24 cellular contexts compared by ENCODE assay signal in genomic region chr18:73235921-73236320, GRCh38.
DNase-seq lines count a peak whose midpoint lies in the region; TF ChIP-seq lines count a peak whose summit lies in the region.
"Had no signal": no experiment of that assay in that cellular context is flagged by ENCODE, and none has a peak within 500 bp of the region (broad histone marks: within the 10 kb centered on the region; RNA-seq: fewer than 3 reads in every experiment).

No MANE protein-coding gene starts in this region.

- H3K9me3 ChIP-seq in mammary epithelial cell (replicated peaks; ENCODE audit: insufficient read depth, low read length) (no peaks in the 10 kb centered on the region), mesodermal cell (ENCODE audit: control insufficient read depth, low read length) (no peaks in the 10 kb centered on the region)
- H3K9me3 ChIP-seq in CD4-positive, alpha-beta memory T cell (ENCODE audit: control insufficient read depth in 1 of 2, low read length in 2 of 2): no peaks in the 10 kb centered on the region
- H3K9me3 ChIP-seq: neutrophil, psoas muscle had no signal

- BruUV-seq in Calu3 (replicated peaks; lab: Mats Ljungman, UMichigan) (no TSS peak), mammary epithelial cell (replicated peaks; lab: Mats Ljungman, UMichigan) (TSS peak; percentile 97)

- no peaks in the 10 kb centered on the region for H3K36me3 Mint-ChIP-seq in Calu3 (ENCODE audit: insufficient read depth, unreplicated experiment)
- H3K36me3 Mint-ChIP-seq in CD4-positive, alpha-beta memory T cell: no peaks in the 10 kb centered on the region

- H3K4me3 ChIP-seq in mammary epithelial cell (replicated peaks in 1 of 3; ENCODE audit: insufficient read depth in 1 of 3, low read depth in 2 of 3, low read length in 3 of 3) (no peak overlapping the region), mesodermal cell (ENCODE audit: extremely low read depth, insufficient read depth, low read length, poor library complexity, severe bottlenecking) (no peak overlapping the region)
- no peak overlapping the region for H3K4me3 ChIP-seq in CD4-positive, alpha-beta memory T cell (ENCODE audit: low read length in 2 of 2)
- H3K4me3 ChIP-seq: psoas muscle, skin epidermis had no signal

- TF ChIP-seq CTCF in Calu3 (IDR thresholded peaks at IDR 0.05; ENCODE audit: unreplicated experiment): no peak
- TF ChIP-seq CTCF in mammary epithelial cell (conservative IDR thresholded peaks at IDR 0.05 in 1 of 2, IDR thresholded peaks at IDR 0.05 in 1 of 2; ENCODE audit: extremely low read depth in 1 of 2, insufficient read depth in 1 of 2, low read depth in 1 of 2, low read length in 2 of 2): no peak

- dilution Hi-C loops in mammary epithelial cell (cut with HindIII; ENCODE audit: low sequenced_read_pairs): no loop called here

- H3K79me2 ChIP-seq in mammary epithelial cell (ENCODE audit: insufficient read depth, low read length): no peaks in the 10 kb centered on the region

- POLR2A ChIA-PET in CD4-positive, alpha-beta memory T cell (lab: Charles Lee; ENCODE audit: partially characterized antibody): no interaction called here

- CTCF ChIA-PET in Calu3 (lab: Charles Lee) (interaction anchor here (0.6 kb wide), 1 partner anchor 819 kb away, joined by 3 read pairs; no protein-coding TSS in a partner anchor), mammary epithelial cell (lab: Charles Lee; ENCODE audit: low non-redundant PET) (no interaction called here)
- CTCF ChIA-PET in CD4-positive, alpha-beta memory T cell (lab: Charles Lee; ENCODE audit: partially characterized antibody): no interaction called here

- peaks cover 15% of the 10 kb centered on the region for H3K4me1 Mint-ChIP-seq in Calu3 (ENCODE audit: low read depth, unreplicated experiment)
- no peaks in the 10 kb centered on the region for H3K4me1 Mint-ChIP-seq in CD4-positive, alpha-beta memory T cell
- H3K4me1 Mint-ChIP-seq: activated CD4-positive, alpha-beta T cell treated with anti-CD3 and anti-CD28 coated beads, Interleukin-2, amount 10 ng/mL, durations not matched to agents 24 days and 14 days had no signal

- no peaks in the 10 kb centered on the region for H3K36me3 ChIP-seq in mammary epithelial cell (ENCODE audit: insufficient read depth, low read length)
- H3K36me3 ChIP-seq in mesodermal cell (ENCODE audit: control insufficient read depth, insufficient read depth, low read length): no peaks in the 10 kb centered on the region
- no peaks in the 10 kb centered on the region for H3K36me3 ChIP-seq in CD4-positive, alpha-beta memory T cell (ENCODE audit: insufficient read depth, low read length)
- H3K36me3 ChIP-seq: neutrophil, WERI-Rb-1 had no signal

- no peak for DNase-seq in Calu3
- peak; percentile 1 for DNase-seq in HT1080 (ENCODE audit: low read depth)
- peak; percentile 24 for DNase-seq in mammary epithelial cell
- no peak for DNase-seq in CD4-positive, alpha-beta memory T cell
- DNase-seq in NCI-H187 treated with DMSO at 0.1 percent for 48 hours (lab: John Stamatoyannopoulos, UW): no peak
- DNase-seq in CD1c-positive myeloid dendritic cell (ENCODE audit: extremely low spot score): no peak
- DNase-seq: activated CD4-positive, alpha-beta T cell treated with anti-CD3 and anti-CD28 coated beads, Interleukin-2, amount 10 ng/mL, durations not matched to agents 24 days and 14 days; activated naive CD4-positive, alpha-beta T cell; activated T-cell treated with anti-CD3 and anti-CD28 coated beads, Interleukin-2, amount 50 U/mL, for 4 hours; C1 segment of cervical spinal cord; GDM1; head of caudate nucleus; KBM-7; left cardiac atrium; NCI-H146; NCI-H69; psoas muscle; stimulated activated CD4-positive, alpha-beta T cell treated with anti-CD3 and anti-CD28 coated beads, Interleukin-2, amount 100 ng/mL, for 24 hours; WERI-Rb-1 had no signal

- no peaks in the 10 kb centered on the region for H3K27me3 Mint-ChIP-seq in Calu3 (ENCODE audit: unreplicated experiment)
- no peaks in the 10 kb centered on the region for H3K27me3 Mint-ChIP-seq in CD4-positive, alpha-beta memory T cell
- H3K27me3 Mint-ChIP-seq: activated CD4-positive, alpha-beta T cell treated with anti-CD3 and anti-CD28 coated beads, Interleukin-2, amount 10 ng/mL, durations not matched to agents 24 days and 14 days; dendritic cell treated with granulocyte-macrophage colony-stimulating factor and Interleukin-4, amounts not matched to agents 40 ng/mL and 50 ng/mL, for 4 days had no signal

- H3K4me1 ChIP-seq in mammary epithelial cell (ENCODE audit: insufficient read depth, low read length) (peaks cover 14% of the 10 kb centered on the region), mesodermal cell (ENCODE audit: control insufficient read depth, insufficient read depth, low read length, poor library complexity, severe bottlenecking) (peaks cover 10% of the 10 kb centered on the region)
- H3K4me1 ChIP-seq in CD4-positive, alpha-beta memory T cell (ENCODE audit: insufficient read depth, low read length): no peaks in the 10 kb centered on the region
- H3K4me1 ChIP-seq: psoas muscle had no signal

- in situ Hi-C loops in mammary epithelial cell (cut with MboI; ENCODE audit: low sequenced_read_pairs in 2 of 2): no loop called here

- no peak overlapping the region for H3K9ac ChIP-seq in mammary epithelial cell (ENCODE audit: insufficient read depth, low read length)

- H2AFZ ChIP-seq in mammary epithelial cell (ENCODE audit: low read depth, low read length): peak overlapping the region; percentile 53

- H3K9me3 Mint-ChIP-seq in Calu3 (ENCODE audit: low read depth, unreplicated experiment): peaks cover 2% of the 10 kb centered on the region
- peaks cover 0 to 20% (median 6%) of the 10 kb centered on the region in 8 donors for H3K9me3 Mint-ChIP-seq in CD4-positive, alpha-beta memory T cell
- H3K9me3 Mint-ChIP-seq: activated CD4-positive, alpha-beta T cell treated with anti-CD3 and anti-CD28 coated beads, Interleukin-2, amount 10 ng/mL, durations not matched to agents 24 days and 14 days; dendritic cell treated with granulocyte-macrophage colony-stimulating factor and Interleukin-4, amounts not matched to agents 40 ng/mL and 50 ng/mL, for 4 days had no signal

- H3K27ac Mint-ChIP-seq in Calu3 (ENCODE audit: unreplicated experiment): peak overlapping the region; percentile 92
- H3K27ac Mint-ChIP-seq in CD4-positive, alpha-beta memory T cell: peak overlapping the region in 1 of 7 donors; percentile 11
- H3K27ac Mint-ChIP-seq: activated CD4-positive, alpha-beta T cell treated with anti-CD3 and anti-CD28 coated beads, Interleukin-2, amount 10 ng/mL, durations not matched to agents 24 days and 14 days; dendritic cell treated with granulocyte-macrophage colony-stimulating factor and Interleukin-4, amounts not matched to agents 40 ng/mL and 50 ng/mL, for 4 days; T-helper 2 cell treated with Interferon-gamma antibody and Interleukin-4, amounts not matched to agents 5 μg/mL and 100 μg/mL, for 36 hours had no signal

- no peak overlapping the region for H3K4me3 Mint-ChIP-seq in Calu3 (ENCODE audit: low read depth, unreplicated experiment)
- no peak overlapping the region for H3K4me3 Mint-ChIP-seq in CD4-positive, alpha-beta memory T cell
- H3K4me3 Mint-ChIP-seq: activated CD4-positive, alpha-beta T cell treated with anti-CD3 and anti-CD28 coated beads, Interleukin-2, amount 10 ng/mL, durations not matched to agents 24 days and 14 days; activated T-cell treated with anti-CD3 and anti-CD28 coated beads, Interleukin-2, amount 50 U/mL, for 4 hours; dendritic cell treated with granulocyte-macrophage colony-stimulating factor and Interleukin-4, amounts not matched to agents 40 ng/mL and 50 ng/mL, for 4 days; T-helper 2 cell treated with Interferon-gamma antibody and Interleukin-4, amounts not matched to agents 5 μg/mL and 100 μg/mL, for 36 hours had no signal

- H3K27me3 ChIP-seq in mammary epithelial cell (ENCODE audit: insufficient read depth, low read length): no peaks in the 10 kb centered on the region
- H3K27me3 ChIP-seq in CD4-positive, alpha-beta memory T cell (ENCODE audit: insufficient read depth, low read length): no peaks in the 10 kb centered on the region
- H3K27me3 ChIP-seq: neutrophil had no signal

- H3K27ac ChIP-seq in mammary epithelial cell (ENCODE audit: insufficient read depth, low read depth, low read length) (peak overlapping the region; percentile 82), mesodermal cell (ENCODE audit: low read depth, low read length, severe bottlenecking) (peak overlapping the region; percentile 95)
- no peak overlapping the region for H3K27ac ChIP-seq in CD4-positive, alpha-beta memory T cell (ENCODE audit: low read depth, low read length)
- H3K27ac ChIP-seq: neutrophil, psoas muscle, skin epidermis, WERI-Rb-1 had no signal

- peak overlapping the region; percentile 13 for H3K4me2 ChIP-seq in mammary epithelial cell (ENCODE audit: insufficient read depth, low read depth, low read length)

- no peaks in the 10 kb centered on the region for H4K20me1 ChIP-seq in mammary epithelial cell (ENCODE audit: insufficient read depth, low read length)

- intact Hi-C loops in Calu3 (cut with micrococcal nuclease; ENCODE audit: unreplicated experiment): no loop called here
- intact Hi-C loops in mammary epithelial cell (cut with micrococcal nuclease): loop anchor here (10.0 kb wide), 1 partner anchor 379 kb away; no protein-coding TSS in a partner anchor
- intact Hi-C loops in CD4-positive, alpha-beta memory T cell (cut with micrococcal nuclease): no loop called here

Comparison
In these comparisons a context has a peak if more than half of its experiments do, and no peak if none do; other contexts are left out.
1. DNase-seq: peak in HT1080 (single experiment) and mammary epithelial cell (single experiment); none in Calu3 (single experiment), CD4-positive, alpha-beta memory T cell (0 of 5), NCI-H187 treated with DMSO at 0.1 percent for 48 hours (single experiment) and CD1c-positive myeloid dendritic cell (single experiment).